In the genomic region with DNA sequence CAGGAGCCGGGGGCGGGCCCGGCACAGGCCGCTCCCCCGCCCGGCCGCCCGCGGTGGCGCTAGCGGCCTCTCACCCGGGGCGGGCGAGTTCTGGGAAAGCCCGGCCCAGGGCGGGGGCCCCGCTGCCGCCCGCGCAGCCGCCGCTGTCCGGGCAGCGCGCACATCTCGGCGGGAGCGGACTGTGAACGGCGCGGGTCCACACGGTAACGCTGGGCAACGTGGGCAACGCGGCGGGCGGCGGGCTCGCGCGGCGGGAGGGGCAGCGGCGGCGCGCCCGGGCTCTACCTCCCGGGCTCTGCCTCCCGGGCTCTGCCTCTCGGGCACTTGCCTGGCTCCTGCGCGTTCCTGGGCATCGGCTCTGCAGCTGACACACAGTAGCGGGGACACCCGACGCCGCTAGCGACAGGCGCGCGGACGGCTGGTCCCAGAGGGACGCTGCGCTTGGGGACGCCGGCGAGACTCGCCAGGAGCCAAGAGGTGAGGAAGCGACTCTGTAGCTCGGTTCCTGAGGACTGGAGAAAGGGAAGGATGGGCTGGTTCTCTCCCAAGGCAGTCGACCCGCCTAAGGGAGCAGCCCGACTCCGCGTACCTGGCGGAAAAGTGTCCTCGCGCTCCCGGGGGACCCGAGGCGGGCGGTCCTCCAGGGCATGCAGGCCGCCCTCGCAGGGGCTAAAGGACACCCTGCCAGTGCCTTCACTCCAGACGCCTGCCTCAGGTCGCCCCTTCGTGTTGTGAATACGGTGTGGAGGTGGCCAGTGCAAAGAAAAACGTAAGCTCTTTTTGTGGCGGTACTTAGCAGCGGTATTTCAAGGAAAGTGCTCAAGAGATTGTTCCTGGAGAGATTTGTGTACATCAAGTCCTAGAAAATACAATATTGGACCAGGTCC, we compare ENCODE assay signal across 8 cellular contexts. TPM values are rescaled to one million over a fixed set of nuclear protein-coding genes. Genes with fewer than 3 reads are reported as not detected.
DNase-seq lines count a peak whose midpoint lies in the region; ATAC-seq and FAIRE-seq lines count a peak whose summit lies in the region.

A gene (plus strand): TSS at position 150 of the 887 bp plus-strand sequence. CDS start 37,116 bp downstream, outside the sequence.

- H3K4me3 ChIP-seq in small intestine (ENCODE audit: low read depth in 1 of 2, low read length in 2 of 2): peak within 1 kb of the TSS; percentile 36 to 77

- peaks cover 0 to 3% of the 10 kb centered on the region in 2 donors for H3K4me1 ChIP-seq in small intestine (ENCODE audit: control insufficient read depth in 2 of 2, insufficient read depth in 1 of 2, low read depth in 1 of 2, low read length in 1 of 2)

- in situ Hi-C loops in Caki2 (cut with HindIII; ENCODE audit: low pct_unique_long_range_greater_than_20kb, low sequenced_read_pairs) (no loop called here), T47D (cut with HindIII; ENCODE audit: low pct_unique_long_range_greater_than_20kb, low sequenced_read_pairs) (no loop called here)

- WGBS in small intestine, 3 donors: 1 to 2% (median 2%) methylated on average over 69 to 92 of the region's 92 CpGs

- no peaks in the 10 kb centered on the region for H3K36me3 ChIP-seq in small intestine (ENCODE audit: control insufficient read depth in 2 of 2, insufficient read depth in 2 of 2, low read length in 2 of 2)

- ATAC-seq in GM21447 (IDR thresholded peaks at IDR 0.05; ENCODE audit: unreplicated experiment): peak; percentile 45
- no peak for ATAC-seq in HG03342 (IDR thresholded peaks at IDR 0.05; ENCODE audit: unreplicated experiment)
- ATAC-seq in GM21515 (IDR thresholded peaks at IDR 0.05; ENCODE audit: unreplicated experiment): no peak

- DNase-seq in Caki2 (ENCODE audit: low read depth) (peak; percentile 71), NCI-H345 (lab: John Stamatoyannopoulos, UW) (peak; percentile 67), T47D (ENCODE audit: low read depth in 1 of 2, low spot score in 1 of 2) (peak; percentile 34 to 56), islet precursor cell (peak; percentile 79), small intestine (peak; percentile 73)

- peak within 1 kb of the TSS; percentile 0 to 56 for H3K27ac ChIP-seq in small intestine (ENCODE audit: low read depth in 1 of 2, low read length in 1 of 2)

- H3K27me3 ChIP-seq in small intestine (ENCODE audit: control insufficient read depth in 2 of 2, insufficient read depth in 2 of 2, low read length in 2 of 2): peaks cover 0 to 8% of the 10 kb centered on the region in 2 donors

- H3K9me3 ChIP-seq in small intestine (ENCODE audit: control insufficient read depth, low read depth): no peaks in the 10 kb centered on the region

- no peak for FAIRE-seq in small intestine (lab: Jason Lieb, UNC)

RNA-seq across cellular contexts. Expression of the gene that starts here (rescaled TPM):
- total RNA-seq in Caki2 (2014; rRNA removed; shearing (Covaris generic); ENCODE audit: low replicate concordance): 0.70 and 1.0 TPM in 2 replicates
- 1 to 10 TPM; 1.6 to 5.1 (median 2.5) TPM for polyA plus RNA-seq in small intestine
